In genomic region chr17:46769531-46770438, GRCh38 we compare ENCODE assay signal across 1 cellular context.
TF ChIP-seq lines count a peak whose summit lies in the region.

No MANE protein-coding gene starts in this region.

TF ChIP-seq in HepG2, 621 proteins besides CTCF, POLR2A, EP300 and RAD21 (continued from another document and continues in another):
- TF ChIP-seq, protein P1, sequence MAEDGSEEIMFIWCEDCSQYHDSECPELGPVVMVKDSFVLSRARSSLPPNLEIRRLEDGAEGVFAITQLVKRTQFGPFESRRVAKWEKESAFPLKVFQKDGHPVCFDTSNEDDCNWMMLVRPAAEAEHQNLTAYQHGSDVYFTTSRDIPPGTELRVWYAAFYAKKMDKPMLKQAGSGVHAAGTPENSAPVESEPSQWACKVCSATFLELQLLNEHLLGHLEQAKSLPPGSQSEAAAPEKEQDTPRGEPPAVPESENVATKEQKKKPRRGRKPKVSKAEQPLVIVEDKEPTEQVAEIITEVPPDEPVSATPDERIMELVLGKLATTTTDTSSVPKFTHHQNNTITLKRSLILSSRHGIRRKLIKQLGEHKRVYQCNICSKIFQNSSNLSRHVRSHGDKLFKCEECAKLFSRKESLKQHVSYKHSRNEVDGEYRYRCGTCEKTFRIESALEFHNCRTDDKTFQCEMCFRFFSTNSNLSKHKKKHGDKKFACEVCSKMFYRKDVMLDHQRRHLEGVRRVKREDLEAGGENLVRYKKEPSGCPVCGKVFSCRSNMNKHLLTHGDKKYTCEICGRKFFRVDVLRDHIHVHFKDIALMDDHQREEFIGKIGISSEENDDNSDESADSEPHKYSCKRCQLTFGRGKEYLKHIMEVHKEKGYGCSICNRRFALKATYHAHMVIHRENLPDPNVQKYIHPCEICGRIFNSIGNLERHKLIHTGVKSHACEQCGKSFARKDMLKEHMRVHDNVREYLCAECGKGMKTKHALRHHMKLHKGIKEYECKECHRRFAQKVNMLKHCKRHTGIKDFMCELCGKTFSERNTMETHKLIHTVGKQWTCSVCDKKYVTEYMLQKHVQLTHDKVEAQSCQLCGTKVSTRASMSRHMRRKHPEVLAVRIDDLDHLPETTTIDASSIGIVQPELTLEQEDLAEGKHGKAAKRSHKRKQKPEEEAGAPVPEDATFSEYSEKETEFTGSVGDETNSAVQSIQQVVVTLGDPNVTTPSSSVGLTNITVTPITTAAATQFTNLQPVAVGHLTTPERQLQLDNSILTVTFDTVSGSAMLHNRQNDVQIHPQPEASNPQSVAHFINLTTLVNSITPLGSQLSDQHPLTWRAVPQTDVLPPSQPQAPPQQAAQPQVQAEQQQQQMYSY (CRISPR knock-in tag; IDR thresholded peaks at IDR 0.05): no peak
- TF ChIP-seq HIVEP1 (CRISPR knock-in tag; IDR thresholded peaks at IDR 0.05) (peak; percentile 77; the same call in 1 of the 2 replicates), JDP2 (CRISPR knock-in tag; IDR thresholded peaks at IDR 0.05; ENCODE audit: borderline replicate concordance) (no peak), ZNF709 (CRISPR knock-in tag; IDR thresholded peaks at IDR 0.05) (0 out of 2 replicates have a peak, but pooled peaks have one; percentile 48), RCOR2 (CRISPR knock-in tag; IDR thresholded peaks at IDR 0.05) (peak; percentile 47; the same call in 1 of the 2 replicates), SIN3B (IDR thresholded peaks at IDR 0.05; ENCODE audit: low read length) (no peak), HDAC6 (IDR thresholded peaks at IDR 0.05; ENCODE audit: low read depth, low read length) (no peak), THYN1 (CRISPR knock-in tag; IDR thresholded peaks at IDR 0.05; ENCODE audit: borderline replicate concordance, low read depth) (no peak), ZNF468 (CRISPR knock-in tag; IDR thresholded peaks at IDR 0.05) (no peak), MXD3 (CRISPR knock-in tag; IDR thresholded peaks at IDR 0.05) (no peak), ZNF205 (CRISPR knock-in tag; IDR thresholded peaks at IDR 0.05) (no peak), TFAP4 (IDR thresholded peaks at IDR 0.05; ENCODE audit: borderline replicate concordance, low read depth) (no peak), FOXM1 (CRISPR knock-in tag; IDR thresholded peaks at IDR 0.05) (no peak), IRF1 (CRISPR knock-in tag; IDR thresholded peaks at IDR 0.05; ENCODE audit: low read depth) (no peak), ZBTB4 (CRISPR knock-in tag; IDR thresholded peaks at IDR 0.05; ENCODE audit: borderline replicate concordance) (0 out of 2 replicates have a peak, but pooled peaks have one; percentile 69), ZNF441 (CRISPR knock-in tag; IDR thresholded peaks at IDR 0.05; ENCODE audit: borderline replicate concordance) (no peak), NFE2L2 (IDR thresholded peaks at IDR 0.05; ENCODE audit: low read length) (no peak), KAT7 (CRISPR knock-in tag; IDR thresholded peaks at IDR 0.05; ENCODE audit: borderline replicate concordance) (no peak), NR1H2 (CRISPR knock-in tag; IDR thresholded peaks at IDR 0.05; ENCODE audit: borderline replicate concordance, low read depth) (no peak), RBFOX2 (IDR thresholded peaks at IDR 0.05; ENCODE audit: low read depth, low read length) (peak; percentile 64), EED (CRISPR knock-in tag; IDR thresholded peaks at IDR 0.05) (no peak), ZNF329 (CRISPR knock-in tag; IDR thresholded peaks at IDR 0.05; ENCODE audit: low read depth) (no peak), SMARCE1 (IDR thresholded peaks at IDR 0.05; ENCODE audit: borderline replicate concordance) (no peak), ZKSCAN8 (CRISPR knock-in tag; IDR thresholded peaks at IDR 0.05; ENCODE audit: borderline replicate concordance) (no peak), ZNF563 (CRISPR knock-in tag; IDR thresholded peaks at IDR 0.05) (0 out of 2 replicates have a peak, but pooled peaks have one; percentile 74), NFYC (CRISPR knock-in tag; IDR thresholded peaks at IDR 0.05) (no peak), E2F2 (CRISPR knock-in tag; IDR thresholded peaks at IDR 0.05; ENCODE audit: borderline replicate concordance) (0 out of 2 replicates have a peak, but pooled peaks have one; percentile 29), CHCHD3 (CRISPR knock-in tag; IDR thresholded peaks at IDR 0.05) (peak; percentile 83), XRCC5 (optimal IDR thresholded peaks at IDR 0.05; ENCODE audit: low read length) (no peak), ZNF724P (CRISPR knock-in tag; IDR thresholded peaks at IDR 0.05; ENCODE audit: borderline replicate concordance) (0 out of 2 replicates have a peak, but pooled peaks have one; percentile 65)
- TF ChIP-seq, protein P2, sequence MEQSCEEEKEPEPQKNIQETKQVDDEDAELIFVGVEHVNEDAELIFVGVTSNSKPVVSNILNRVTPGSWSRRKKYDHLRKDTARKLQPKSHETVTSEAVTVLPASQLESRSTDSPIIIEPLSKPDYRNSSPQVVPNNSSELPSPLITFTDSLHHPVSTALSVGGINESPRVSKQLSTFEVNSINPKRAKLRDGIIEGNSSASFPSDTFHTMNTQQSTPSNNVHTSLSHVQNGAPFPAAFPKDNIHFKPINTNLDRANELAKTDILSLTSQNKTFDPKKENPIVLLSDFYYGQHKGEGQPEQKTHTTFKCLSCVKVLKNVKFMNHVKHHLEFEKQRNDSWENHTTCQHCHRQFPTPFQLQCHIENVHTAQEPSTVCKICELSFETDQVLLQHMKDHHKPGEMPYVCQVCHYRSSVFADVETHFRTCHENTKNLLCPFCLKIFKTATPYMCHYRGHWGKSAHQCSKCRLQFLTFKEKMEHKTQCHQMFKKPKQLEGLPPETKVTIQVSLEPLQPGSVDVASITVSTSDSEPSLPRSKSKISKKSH (CRISPR knock-in tag; IDR thresholded peaks at IDR 0.05; ENCODE audit: borderline replicate concordance): no peak; the same call in 1 of the 2 replicates
- TF ChIP-seq, protein P3, sequence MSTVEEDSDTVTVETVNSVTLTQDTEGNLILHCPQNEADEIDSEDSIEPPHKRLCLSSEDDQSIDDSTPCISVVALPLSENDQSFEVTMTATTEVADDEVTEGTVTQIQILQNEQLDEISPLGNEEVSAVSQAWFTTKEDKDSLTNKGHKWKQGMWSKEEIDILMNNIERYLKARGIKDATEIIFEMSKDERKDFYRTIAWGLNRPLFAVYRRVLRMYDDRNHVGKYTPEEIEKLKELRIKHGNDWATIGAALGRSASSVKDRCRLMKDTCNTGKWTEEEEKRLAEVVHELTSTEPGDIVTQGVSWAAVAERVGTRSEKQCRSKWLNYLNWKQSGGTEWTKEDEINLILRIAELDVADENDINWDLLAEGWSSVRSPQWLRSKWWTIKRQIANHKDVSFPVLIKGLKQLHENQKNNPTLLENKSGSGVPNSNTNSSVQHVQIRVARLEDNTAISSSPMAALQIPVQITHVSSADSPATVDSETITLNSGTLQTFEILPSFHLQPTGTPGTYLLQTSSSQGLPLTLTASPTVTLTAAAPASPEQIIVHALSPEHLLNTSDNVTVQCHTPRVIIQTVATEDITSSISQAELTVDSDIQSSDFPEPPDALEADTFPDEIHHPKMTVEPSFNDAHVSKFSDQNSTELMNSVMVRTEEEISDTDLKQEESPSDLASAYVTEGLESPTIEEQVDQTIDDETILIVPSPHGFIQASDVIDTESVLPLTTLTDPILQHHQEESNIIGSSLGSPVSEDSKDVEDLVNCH (CRISPR knock-in tag; IDR thresholded peaks at IDR 0.05): no peak
- TF ChIP-seq, protein P4, sequence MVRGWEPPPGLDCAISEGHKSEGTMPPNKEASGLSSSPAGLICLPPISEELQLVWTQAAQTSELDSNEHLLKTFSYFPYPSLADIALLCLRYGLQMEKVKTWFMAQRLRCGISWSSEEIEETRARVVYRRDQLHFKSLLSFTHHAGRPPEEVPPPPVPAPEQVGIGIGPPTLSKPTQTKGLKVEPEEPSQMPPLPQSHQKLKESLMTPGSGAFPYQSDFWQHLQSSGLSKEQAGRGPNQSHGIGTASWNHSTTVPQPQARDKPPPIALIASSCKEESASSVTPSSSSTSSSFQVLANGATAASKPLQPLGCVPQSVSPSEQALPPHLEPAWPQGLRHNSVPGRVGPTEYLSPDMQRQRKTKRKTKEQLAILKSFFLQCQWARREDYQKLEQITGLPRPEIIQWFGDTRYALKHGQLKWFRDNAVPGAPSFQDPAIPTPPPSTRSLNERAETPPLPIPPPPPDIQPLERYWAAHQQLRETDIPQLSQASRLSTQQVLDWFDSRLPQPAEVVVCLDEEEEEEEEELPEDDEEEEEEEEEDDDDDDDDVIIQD (CRISPR knock-in tag; IDR thresholded peaks at IDR 0.05; ENCODE audit: low read depth): no peak
- TF ChIP-seq, protein P5, sequence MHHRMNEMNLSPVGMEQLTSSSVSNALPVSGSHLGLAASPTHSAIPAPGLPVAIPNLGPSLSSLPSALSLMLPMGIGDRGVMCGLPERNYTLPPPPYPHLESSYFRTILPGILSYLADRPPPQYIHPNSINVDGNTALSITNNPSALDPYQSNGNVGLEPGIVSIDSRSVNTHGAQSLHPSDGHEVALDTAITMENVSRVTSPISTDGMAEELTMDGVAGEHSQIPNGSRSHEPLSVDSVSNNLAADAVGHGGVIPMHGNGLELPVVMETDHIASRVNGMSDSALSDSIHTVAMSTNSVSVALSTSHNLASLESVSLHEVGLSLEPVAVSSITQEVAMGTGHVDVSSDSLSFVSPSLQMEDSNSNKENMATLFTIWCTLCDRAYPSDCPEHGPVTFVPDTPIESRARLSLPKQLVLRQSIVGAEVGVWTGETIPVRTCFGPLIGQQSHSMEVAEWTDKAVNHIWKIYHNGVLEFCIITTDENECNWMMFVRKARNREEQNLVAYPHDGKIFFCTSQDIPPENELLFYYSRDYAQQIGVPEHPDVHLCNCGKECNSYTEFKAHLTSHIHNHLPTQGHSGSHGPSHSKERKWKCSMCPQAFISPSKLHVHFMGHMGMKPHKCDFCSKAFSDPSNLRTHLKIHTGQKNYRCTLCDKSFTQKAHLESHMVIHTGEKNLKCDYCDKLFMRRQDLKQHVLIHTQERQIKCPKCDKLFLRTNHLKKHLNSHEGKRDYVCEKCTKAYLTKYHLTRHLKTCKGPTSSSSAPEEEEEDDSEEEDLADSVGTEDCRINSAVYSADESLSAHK (CRISPR knock-in tag; IDR thresholded peaks at IDR 0.05; ENCODE audit: borderline replicate concordance): no peak
